ENCODE assay signal across 12 cellular contexts in genomic region chr11:47499614-47500013, GRCh38. TPM values are rescaled to one million over a fixed set of nuclear protein-coding genes. Genes with fewer than 3 reads are reported as not detected.
A peak's percentile ranks its signal among the peaks of the same experiment; 100 is the strongest.
DNase-seq lines count a peak whose midpoint lies in the region; TF ChIP-seq lines count a peak whose summit lies in the region.
"Had no signal": no experiment of that assay in that cellular context is flagged by ENCODE, and none has a peak within 500 bp of the region (broad histone marks: within the 10 kb centered on the region; RNA-seq: fewer than 3 reads in every experiment).

No MANE protein-coding gene starts in this region.

- H2AFZ ChIP-seq in SK-N-SH (ENCODE audit: low read depth) = no peak overlapping the region

- no peaks in the 10 kb centered on the region for H3K9me2 ChIP-seq in SK-N-SH

- no peaks in the 10 kb centered on the region for H3K27me3 ChIP-seq in SK-N-SH (ENCODE audit: insufficient read depth)
- H3K27me3 ChIP-seq in spleen (replicated peaks in 1 of 7) = no peaks in the 10 kb centered on the region

- CTCF ChIA-PET in SK-N-SH (lab: Yijun Ruan, JAX) = no interaction called here

- intact Hi-C loops in spleen (cut with DNase I; ENCODE audit: low total_unique reads) = no loop called here

- no peaks in the 10 kb centered on the region for H3F3A ChIP-seq in SK-N-SH (replicated peaks; ENCODE audit: insufficient read depth)

- TF ChIP-seq CTCF in SK-N-SH (IDR thresholded peaks at IDR 0.05) = no peak
- TF ChIP-seq CTCF in spleen (IDR thresholded peaks at IDR 0.05 in 8 of 11, conservative IDR thresholded peaks at IDR 0.05 in 3 of 11) = no peak

- H3K36me3 ChIP-seq in SK-N-SH (replicated peaks in 1 of 2; ENCODE audit: control insufficient read depth in 1 of 2, insufficient read depth in 2 of 2, low read length in 1 of 2) (peaks cover 20 to 40% of the 10 kb centered on the region in 2 experiments), spleen (peaks cover 0 to 50% (median 5%) of the 10 kb centered on the region in 6 donors)

- H3K4me3 ChIP-seq in SK-N-SH (ENCODE audit: low read depth in 2 of 2, low read length in 1 of 2) (no peak overlapping the region), spleen (peak overlapping the region in 1 of 8 donors; percentile 40)

- peak overlapping the region in 1 of 2 experiments; percentile 84; a peak in 2 of 4 replicates for H3K27ac ChIP-seq in SK-N-SH (ENCODE audit: low read depth in 2 of 2, low read length in 1 of 2)
- H3K27ac ChIP-seq in spleen = peak overlapping the region in 7 of 8 donors; percentile 8 to 83 (median 64)
- H3K27ac ChIP-seq: 22Rv1 had no signal

- 89% methylated on average over 3 of the region's 3 CpGs for WGBS in SK-N-SH (ENCODE audit: low lambda C conversion rate)
- WGBS in spleen, 5 donors = 59 to 85% (median 72%) methylated on average over 3 of the region's 3 CpGs

- no peak for TF ChIP-seq POLR2A in spleen (IDR thresholded peaks at IDR 0.05)

- POLR2A ChIA-PET in SK-N-SH (lab: Yijun Ruan, JAX) = no interaction called here

- H3K79me2 ChIP-seq in SK-N-SH (ENCODE audit: insufficient read depth) = peaks cover 100% of the 10 kb centered on the region

- DNase-seq in NCI-H1436 (lab: John Stamatoyannopoulos, UW) (peak; percentile 4), NCI-H1436 treated with DMSO at 0.1 percent for 48 hours (lab: John Stamatoyannopoulos, UW) (no peak), SK-N-SH (no peak), inferior parietal cortex (ENCODE audit: extremely low spot score) (peak; percentile 24), spleen (no peak), NCI-H446 (lab: John Stamatoyannopoulos, UW) (no peak), NCI-H1105 (lab: John Stamatoyannopoulos, UW) (no peak), DMS79 (lab: John Stamatoyannopoulos, UW) (no peak)
- DNase-seq: activated CD8-positive, alpha-beta T cell treated with anti-CD3 and anti-CD28 coated beads, Interleukin-2, amount 10 ng/mL, durations not matched to agents 7 days and 5 days; H7 had no signal

- H3K4me1 ChIP-seq in SK-N-SH (ENCODE audit: control insufficient read depth in 1 of 2, insufficient read depth in 2 of 2, low read depth in 1 of 2, low read length in 1 of 2) = peaks cover 26 to 40% of the 10 kb centered on the region in 2 experiments; a peak in 3 of 4 replicates
- peaks cover 23 to 100% (median 62%) of the 10 kb centered on the region in 6 donors for H3K4me1 ChIP-seq in spleen

- no peaks in the 10 kb centered on the region for H3K9me3 ChIP-seq in SK-N-SH
- no peaks in the 10 kb centered on the region for H3K9me3 ChIP-seq in spleen

- no peak overlapping the region for H3K4me2 ChIP-seq in SK-N-SH

- no peak for TF ChIP-seq EP300 in SK-N-SH (IDR thresholded peaks at IDR 0.05; ENCODE audit: borderline replicate concordance in 1 of 2, low read depth in 1 of 2, low read length in 1 of 2)

- TF ChIP-seq RAD21 in SK-N-SH (IDR thresholded peaks at IDR 0.05; ENCODE audit: low read length) = no peak

- no peak overlapping the region for H3K9ac ChIP-seq in SK-N-SH

- H4K20me1 ChIP-seq in SK-N-SH (ENCODE audit: insufficient read depth) = peaks cover 95% of the 10 kb centered on the region

TF ChIP-seq in SK-N-SH, 30 proteins besides CTCF, POLR2A, EP300 and RAD21:
- TF ChIP-seq CHD2 (IDR thresholded peaks at IDR 0.05; ENCODE audit: low read length, partially characterized antibody) (peak; percentile 7), GATA2 (CRISPR knock-in tag; IDR thresholded peaks at IDR 0.05) (peak; percentile 46; the same call in 1 of the 2 replicates), USF1 (IDR thresholded peaks at IDR 0.05; ENCODE audit: borderline replicate concordance, low read depth) (no peak)

RNA-seq across cellular contexts. Expression of gene RAPSN, which starts 50.7 kb away (rescaled TPM):
- 0.07 and 0.23 TPM in 2 replicates for polyA plus RNA-seq in SK-N-SH (2012; rRNA removed)
- 0.01 and 0.05 TPM in 2 replicates for polyA plus RNA-seq in SK-N-SH (2012; cell fraction: cytosol; rRNA removed)
- polyA plus RNA-seq in SK-N-SH (2012; cell fraction: nucleus; rRNA removed) = 0.50 and 0.52 TPM in 2 replicates
- total RNA-seq in spleen = 1 to 10 TPM in 3 of 7 donors, under 1 TPM in 2, not detected in 2; 0.42 to 1.6 (median 1.2) TPM
- 1 to 10 TPM in 1 of 3 donors, under 1 TPM in 2; 0.53 to 1.5 (median 0.74) TPM for polyA plus RNA-seq in spleen
- total RNA-seq: Daoy had no signal

RNA-seq across cellular contexts. Expression of gene CELF1, which starts 53.3 kb away (rescaled TPM):
- polyA plus RNA-seq in SK-N-SH (2012; rRNA removed) = 47.5 and 69.3 TPM in 2 replicates
- polyA plus RNA-seq in SK-N-SH (2012; cell fraction: cytosol; rRNA removed) = 39.9 and 45.4 TPM in 2 replicates
- 95.8 and 146 TPM in 2 replicates for polyA plus RNA-seq in SK-N-SH (2012; cell fraction: nucleus; rRNA removed)
- 100 to 1,000 TPM; 107 to 171 (median 122) TPM for total RNA-seq in spleen
- polyA plus RNA-seq in spleen = 10 to 100 TPM; 18.5 to 39.2 (median 30.9) TPM

Comparison
In these comparisons a context has a peak if more than half of its experiments do, and no peak if none do; other contexts are left out.
1. DNase-seq: peak in NCI-H1436 (single experiment) and inferior parietal cortex (single experiment); none in NCI-H1436 treated with DMSO at 0.1 percent for 48 hours (single experiment), SK-N-SH (single experiment), spleen (single experiment), NCI-H446 (0 of 2), NCI-H1105 (single experiment) and DMS79 (single experiment).